38 cellular contexts compared by ENCODE assay signal in genomic region chr7:27382307-27382706, GRCh38.
"Had no signal": no experiment of that assay in that cellular context is flagged by ENCODE, and none has a peak within 500 bp of the region (broad histone marks: within the 10 kb centered on the region; RNA-seq: fewer than 3 reads in every experiment).

No MANE protein-coding gene starts in this region.

- H3K4me1 Mint-ChIP-seq: activated naive CD4-positive, alpha-beta T cell treated with anti-CD3 and anti-CD28 coated beads, Interleukin-2, amount 10 ng/mL, durations not matched to agents 7 days and 5 days; activated naive CD4-positive, alpha-beta T cell treated with anti-CD3 and anti-CD28 coated beads, Interleukin-2, amount 50 U/mL, for 24 hours; activated naive CD8-positive, alpha-beta T cell treated with anti-CD3 and anti-CD28 coated beads, Interleukin-2, amount 10 ng/mL, durations not matched to agents 7 days and 5 days; activated T-helper 17 cell treated with anti-CD3 and anti-CD28 coated beads, Interleukin-2, amount 50 U/mL, for 72 hours; brain; central memory CD8-positive, alpha-beta T cell had no signal

- H3K4me3 ChIP-seq: adrenal gland, ascending aorta, body of pancreas, breast epithelium, cardiac muscle cell had no signal

- H3K4me1 ChIP-seq: adrenal gland, ascending aorta, body of pancreas, breast epithelium had no signal

- H3K36me3 ChIP-seq: adrenal gland, ascending aorta, brain microvascular endothelial cell, breast epithelium, cardiac muscle cell had no signal

- H3K4me3 Mint-ChIP-seq: activated naive CD4-positive, alpha-beta T cell treated with anti-CD3 and anti-CD28 coated beads for 36 hours; activated naive CD4-positive, alpha-beta T cell treated with anti-CD3 and anti-CD28 coated beads, Interleukin-2, amount 10 ng/mL, durations not matched to agents 7 days and 5 days; activated naive CD4-positive, alpha-beta T cell treated with anti-CD3 and anti-CD28 coated beads, Interleukin-2, amount 50 U/mL, for 24 hours; activated naive CD8-positive, alpha-beta T cell; activated naive CD8-positive, alpha-beta T cell treated with anti-CD3 and anti-CD28 coated beads, Interleukin-2, amount 10 ng/mL, durations not matched to agents 7 days and 5 days; activated T-cell treated with anti-CD3 and anti-CD28 coated beads, Interleukin-2, amount 50 U/mL, for 24 hours; activated T-cell treated with anti-CD3 and anti-CD28 coated beads, Interleukin-2, amount 50 U/mL, for 4 hours; activated T-cell treated with anti-CD3 and anti-CD28 coated beads, Interleukin-2, amount 50 U/mL, for 72 hours; activated T-helper 1 cell treated with anti-CD3 and anti-CD28 coated beads, Interleukin-12 subunit alpha, Interleukin-12 subunit beta, Interleukin-2, Interleukin-4 antibody, amounts not matched to agents 30 ng/mL and 10 ng/mL and 1 ng/mL, durations not matched to agents 14 hours and 24 hours and 36 hours; activated T-helper 17 cell treated with anti-CD3 and anti-CD28 coated beads, Interleukin-2, amount 50 U/mL, for 72 hours; brain; central memory CD8-positive, alpha-beta T cell had no signal

- H3K27ac Mint-ChIP-seq: activated naive CD4-positive, alpha-beta T cell treated with anti-CD3 and anti-CD28 coated beads for 36 hours; activated naive CD4-positive, alpha-beta T cell treated with anti-CD3 and anti-CD28 coated beads, Interleukin-2, amount 10 ng/mL, durations not matched to agents 7 days and 5 days; activated naive CD4-positive, alpha-beta T cell treated with anti-CD3 and anti-CD28 coated beads, Interleukin-2, amount 50 U/mL, for 24 hours; activated naive CD4-positive, alpha-beta T cell treated with anti-CD3 and anti-CD28 coated beads, Interleukin-2, amount 50 U/mL, for 72 hours; activated naive CD8-positive, alpha-beta T cell; activated naive CD8-positive, alpha-beta T cell treated with anti-CD3 and anti-CD28 coated beads, Interleukin-2, amount 10 ng/mL, durations not matched to agents 7 days and 5 days; activated T-cell treated with anti-CD3 and anti-CD28 coated beads, Interleukin-2, amount 50 U/mL, for 24 hours; activated T-helper 1 cell treated with anti-CD3 and anti-CD28 coated beads, Interleukin-12 subunit alpha, Interleukin-12 subunit beta, Interleukin-2, Interleukin-4 antibody, amounts not matched to agents 30 ng/mL and 10 ng/mL and 1 ng/mL, durations not matched to agents 14 hours and 24 hours and 36 hours; activated T-helper 17 cell treated with anti-CD3 and anti-CD28 coated beads, Interleukin-2, amount 50 U/mL, for 72 hours; activated T-helper 2 cell treated with anti-CD3 and anti-CD28 coated beads, Interferon-gamma antibody, Interleukin-2, Interleukin-4, amounts not matched to agents 10 μg/mL and 5 μg/mL and 100 μg/mL, durations not matched to agents 14 hours and 24 hours and 36 hours; brain had no signal

- H3K36me3 Mint-ChIP-seq: activated naive CD4-positive, alpha-beta T cell treated with anti-CD3 and anti-CD28 coated beads, Interleukin-2, amount 10 ng/mL, durations not matched to agents 7 days and 5 days; activated naive CD4-positive, alpha-beta T cell treated with anti-CD3 and anti-CD28 coated beads, Interleukin-2, amount 50 U/mL, for 24 hours; activated naive CD4-positive, alpha-beta T cell treated with anti-CD3 and anti-CD28 coated beads, Interleukin-2, amount 50 U/mL, for 72 hours; activated naive CD8-positive, alpha-beta T cell; activated naive CD8-positive, alpha-beta T cell treated with anti-CD3 and anti-CD28 coated beads, Interleukin-2, amount 10 ng/mL, durations not matched to agents 7 days and 5 days; brain had no signal

- H3K27ac ChIP-seq: adrenal gland, ascending aorta, body of pancreas, brain microvascular endothelial cell, breast epithelium, cardiac muscle cell had no signal

- DNase-seq: activated effector memory CD4-positive, alpha-beta T cell treated with anti-CD3 and anti-CD28 coated beads, Interleukin-2, amount 50 U/mL, for 16 hours; activated effector memory CD4-positive, alpha-beta T cell treated with Interleukin-2 at 50 U/mL for 16 hours; activated gamma-delta T cell; activated gamma-delta T cell treated with Interleukin-2 at 50 U/mL for 16 hours; activated naive CD4-positive, alpha-beta T cell; activated naive CD4-positive, alpha-beta T cell treated with anti-CD3 and anti-CD28 coated beads for 36 hours; activated naive CD4-positive, alpha-beta T cell treated with anti-CD3 and anti-CD28 coated beads, Interleukin-2, amount 10 ng/mL, durations not matched to agents 7 days and 5 days; activated naive CD4-positive, alpha-beta T cell treated with anti-CD3 and anti-CD28 coated beads, Interleukin-2, amount 50 U/mL, for 16 hours; activated naive CD4-positive, alpha-beta T cell treated with Interleukin-2 at 50 U/mL for 16 hours; activated naive CD8-positive, alpha-beta T cell treated with anti-CD3 and anti-CD28 coated beads, Interleukin-2, amount 10 ng/mL, durations not matched to agents 7 days and 5 days; activated T-cell treated with anti-CD3 and anti-CD28 coated beads, Interleukin-2, amount 50 U/mL, for 1 hour; activated T-cell treated with anti-CD3 and anti-CD28 coated beads, Interleukin-2, amount 50 U/mL, for 24 hours; activated T-cell treated with anti-CD3 and anti-CD28 coated beads, Interleukin-2, amount 50 U/mL, for 4 hours; activated T-cell treated with anti-CD3 and anti-CD28 coated beads, Interleukin-2, amount 50 U/mL, for 48 hours; activated T-cell treated with anti-CD3 and anti-CD28 coated beads, Interleukin-2, amount 50 U/mL, for 72 hours; adrenal gland; amniotic stem cell; amygdala; anterior cingulate cortex; aorta; body of pancreas; brain microvascular endothelial cell; caudate nucleus; central memory CD4-positive, alpha-beta T cell; cerebellar nuclear complex had no signal

- H3K9me3 Mint-ChIP-seq: activated naive CD4-positive, alpha-beta T cell treated with anti-CD3 and anti-CD28 coated beads for 36 hours; activated naive CD4-positive, alpha-beta T cell treated with anti-CD3 and anti-CD28 coated beads, Interleukin-2, amount 10 ng/mL, durations not matched to agents 7 days and 5 days; activated naive CD4-positive, alpha-beta T cell treated with anti-CD3 and anti-CD28 coated beads, Interleukin-2, amount 50 U/mL, for 24 hours; activated naive CD4-positive, alpha-beta T cell treated with anti-CD3 and anti-CD28 coated beads, Interleukin-2, amount 50 U/mL, for 72 hours; activated naive CD8-positive, alpha-beta T cell treated with anti-CD3 and anti-CD28 coated beads, Interleukin-2, amount 10 ng/mL, durations not matched to agents 7 days and 5 days; activated T-cell treated with anti-CD3 and anti-CD28 coated beads, Interleukin-2, amount 50 U/mL, for 24 hours; activated T-cell treated with anti-CD3 and anti-CD28 coated beads, Interleukin-2, amount 50 U/mL, for 4 hours; activated T-cell treated with anti-CD3 and anti-CD28 coated beads, Interleukin-2, amount 50 U/mL, for 72 hours; activated T-helper 1 cell treated with anti-CD3 and anti-CD28 coated beads, Interleukin-12 subunit alpha, Interleukin-12 subunit beta, Interleukin-2, Interleukin-4 antibody, amounts not matched to agents 30 ng/mL and 10 ng/mL and 1 ng/mL, durations not matched to agents 14 hours and 24 hours and 36 hours; activated T-helper 17 cell treated with anti-CD3 and anti-CD28 coated beads, Interleukin-2, amount 50 U/mL, for 72 hours; activated T-helper 2 cell treated with anti-CD3 and anti-CD28 coated beads, Interferon-gamma antibody, Interleukin-2, Interleukin-4, amounts not matched to agents 10 μg/mL and 5 μg/mL and 100 μg/mL, durations not matched to agents 14 hours and 24 hours and 36 hours; central memory CD8-positive, alpha-beta T cell had no signal

- FAIRE-seq: astrocyte, bronchial epithelial cell had no signal

- ATAC-seq: activated naive CD4-positive, alpha-beta T cell treated with anti-CD3 and anti-CD28 coated beads, Interleukin-2, amount 50 U/mL, for 72 hours; activated T-cell treated with anti-CD3 and anti-CD28 coated beads, Interleukin-2, amount 50 U/mL, for 4 hours; activated T-cell treated with anti-CD3 and anti-CD28 coated beads, Interleukin-2, amount 50 U/mL, for 72 hours; activated T-helper 17 cell treated with anti-CD3 and anti-CD28 coated beads, Interleukin-2, amount 50 U/mL, for 72 hours; body of pancreas had no signal

- H3K27me3 Mint-ChIP-seq: activated T-helper 17 cell treated with anti-CD3 and anti-CD28 coated beads, Interleukin-2, amount 50 U/mL, for 72 hours had no signal

- H3K27me3 ChIP-seq: adrenal gland, ascending aorta, body of pancreas, brain microvascular endothelial cell, breast epithelium, cardiac muscle cell had no signal

- H3K9me3 ChIP-seq: adrenal gland, ascending aorta, body of pancreas, breast epithelium had no signal
